8 cellular contexts compared by ENCODE assay signal in the genomic region with DNA sequence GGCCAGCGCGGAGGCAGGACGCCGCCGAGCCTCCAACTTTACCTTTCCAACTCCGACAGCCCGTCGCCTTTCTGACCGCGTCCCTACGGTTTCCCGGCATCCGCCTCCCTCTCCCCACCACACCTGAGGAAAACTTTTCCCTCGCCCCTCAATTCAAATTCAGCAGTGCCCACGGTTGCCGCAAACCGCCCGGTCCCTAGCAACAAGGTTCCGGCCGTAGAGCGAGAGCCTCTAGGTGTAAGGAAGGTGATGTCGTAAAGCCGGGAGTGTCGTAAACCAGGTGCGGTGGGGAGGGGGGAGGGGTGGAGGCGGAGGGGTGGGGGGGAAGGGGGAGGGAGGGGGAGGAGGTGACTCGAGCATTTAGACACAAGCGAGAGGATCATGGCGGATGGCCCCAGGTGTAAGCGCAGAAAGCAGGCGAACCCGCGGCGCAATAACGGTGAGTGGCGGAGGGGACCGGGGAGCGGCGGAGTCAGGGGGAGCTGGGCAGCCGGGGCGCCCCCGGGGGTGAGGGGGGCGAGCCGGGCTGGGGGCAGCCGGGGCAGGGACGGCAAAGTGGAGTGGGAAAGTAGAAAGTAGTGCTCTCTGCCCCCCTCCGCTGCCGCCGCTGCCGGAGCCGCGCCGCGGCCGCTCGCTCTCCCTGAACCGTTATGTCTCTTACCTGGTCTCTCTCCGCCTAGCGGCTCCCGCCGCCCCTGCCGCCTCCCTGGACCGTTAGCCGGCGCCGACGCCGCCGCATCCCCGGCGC. TPM values are rescaled to one million over a fixed set of nuclear protein-coding genes. Genes with fewer than 3 reads are reported as not detected.
DNase-seq lines count a peak whose midpoint lies in the region; ATAC-seq and TF ChIP-seq lines count a peak whose summit lies in the region.

ZEB1 (plus strand) TSS at position 363 of the 748 bp plus-strand sequence; CDS start at position 382, 19 bp downstream.

- ATAC-seq in HG02884 (IDR thresholded peaks at IDR 0.05; ENCODE audit: unreplicated experiment) (peak; percentile 27), gastrocnemius medialis (peak; percentile 56 to 75)

- H3K27me3 ChIP-seq in gastrocnemius medialis, result no peaks in the 10 kb centered on the region

- in situ Hi-C loops in astrocyte of the spinal cord (cut with HindIII; ENCODE audit: low sequenced_read_pairs) (no loop called here), gastrocnemius medialis (cut with MboI; ENCODE audit: low sequenced_read_pairs in 4 of 4) (loop anchor here (10.0 to 25.0 kb wide), 4 partner anchors 282 to 534 kb away; partner anchors contain the start of gene ZNF438 (in 1 of the 4))

- no peaks in the 10 kb centered on the region for H3K9me3 ChIP-seq in gastrocnemius medialis

- intact Hi-C loops in gastrocnemius medialis (cut with DNase I; ENCODE audit: low total_unique reads), result loop anchor here (1.0 to 5.0 kb wide), 8 partner anchors 80 to 535 kb away; no protein-coding TSS in a partner anchor

- TF ChIP-seq POLR2A in GM15510 (IDR thresholded peaks at IDR 0.05; ENCODE audit: borderline replicate concordance, extremely low read depth, insufficient read length), result peak; percentile 67
- TF ChIP-seq POLR2A in gastrocnemius medialis (IDR thresholded peaks at IDR 0.05), result peak; percentile 61 to 77

- peaks cover 29 to 50% of the 10 kb centered on the region in 2 donors for H3K4me1 ChIP-seq in gastrocnemius medialis

- peak within 1 kb of the TSS; percentile 97 to 99 (median 98) for H3K27ac ChIP-seq in gastrocnemius medialis

- H3K4me3 ChIP-seq in astrocyte of the spinal cord (ENCODE audit: low read depth, low read length), result peak within 1 kb of the TSS; percentile 93
- peak within 1 kb of the TSS; percentile 91 to 96 (median 94) for H3K4me3 ChIP-seq in gastrocnemius medialis

- DNase-seq in NCI-H187 (lab: John Stamatoyannopoulos, UW) (peak; percentile 23 to 62), T-helper 9 cell (peak; percentile 91), astrocyte of the spinal cord (ENCODE audit: low read depth, low spot score) (peak; percentile 94), iPS DF 4.7 (ENCODE audit: extremely low read depth, low spot score) (peak; percentile 76), gastrocnemius medialis (peak; percentile 89 to 92), middle frontal gyrus (ENCODE audit: extremely low spot score, low spot score) (no peak)

- no peaks in the 10 kb centered on the region for H3K36me3 ChIP-seq in gastrocnemius medialis

- TF ChIP-seq CTCF in astrocyte of the spinal cord (IDR thresholded peaks at IDR 0.05; ENCODE audit: low read depth, low read length), result peak; percentile 50
- TF ChIP-seq CTCF in gastrocnemius medialis (IDR thresholded peaks at IDR 0.05 in 4 of 5, conservative IDR thresholded peaks at IDR 0.05 in 1 of 5), result peak; percentile 56 to 74 (median 66)

RNA-seq across cellular contexts. Expression of gene ZEB1, which starts in this region (rescaled TPM):
- 100 to 1,000 TPM in 3 of 4 donors, 10 to 100 TPM in 1; 67.4 to 175 (median 137) TPM for total RNA-seq in gastrocnemius medialis
